In genomic region chr12:12973019-12973418, GRCh38 we compare ENCODE assay signal across 1 cellular context.
A peak's percentile ranks its signal among the peaks of the same experiment; 100 is the strongest.
TF ChIP-seq lines count a peak whose summit lies in the region.

No MANE protein-coding gene starts in this region.

TF ChIP-seq in HepG2, 621 proteins besides CTCF, POLR2A, EP300 and RAD21:
- TF ChIP-seq MAF1 (CRISPR knock-in tag; IDR thresholded peaks at IDR 0.05; ENCODE audit: borderline replicate concordance): no peak
- TF ChIP-seq HNRNPK (IDR thresholded peaks at IDR 0.05; ENCODE audit: low read depth, low read length, poor library complexity, severe bottlenecking): peak; percentile 34
- TF ChIP-seq HNF4A (CRISPR knock-in tag; IDR thresholded peaks at IDR 0.05): no peak
- no peak for TF ChIP-seq ZFP41 (CRISPR knock-in tag; IDR thresholded peaks at IDR 0.05; ENCODE audit: borderline replicate concordance)
- no peak for TF ChIP-seq ZNF687 (CRISPR knock-in tag; IDR thresholded peaks at IDR 0.05)
- TF ChIP-seq HIC2 (CRISPR knock-in tag; IDR thresholded peaks at IDR 0.05; ENCODE audit: low read depth): no peak
